ENCODE assay signal across 2 cellular contexts in the genomic region with DNA sequence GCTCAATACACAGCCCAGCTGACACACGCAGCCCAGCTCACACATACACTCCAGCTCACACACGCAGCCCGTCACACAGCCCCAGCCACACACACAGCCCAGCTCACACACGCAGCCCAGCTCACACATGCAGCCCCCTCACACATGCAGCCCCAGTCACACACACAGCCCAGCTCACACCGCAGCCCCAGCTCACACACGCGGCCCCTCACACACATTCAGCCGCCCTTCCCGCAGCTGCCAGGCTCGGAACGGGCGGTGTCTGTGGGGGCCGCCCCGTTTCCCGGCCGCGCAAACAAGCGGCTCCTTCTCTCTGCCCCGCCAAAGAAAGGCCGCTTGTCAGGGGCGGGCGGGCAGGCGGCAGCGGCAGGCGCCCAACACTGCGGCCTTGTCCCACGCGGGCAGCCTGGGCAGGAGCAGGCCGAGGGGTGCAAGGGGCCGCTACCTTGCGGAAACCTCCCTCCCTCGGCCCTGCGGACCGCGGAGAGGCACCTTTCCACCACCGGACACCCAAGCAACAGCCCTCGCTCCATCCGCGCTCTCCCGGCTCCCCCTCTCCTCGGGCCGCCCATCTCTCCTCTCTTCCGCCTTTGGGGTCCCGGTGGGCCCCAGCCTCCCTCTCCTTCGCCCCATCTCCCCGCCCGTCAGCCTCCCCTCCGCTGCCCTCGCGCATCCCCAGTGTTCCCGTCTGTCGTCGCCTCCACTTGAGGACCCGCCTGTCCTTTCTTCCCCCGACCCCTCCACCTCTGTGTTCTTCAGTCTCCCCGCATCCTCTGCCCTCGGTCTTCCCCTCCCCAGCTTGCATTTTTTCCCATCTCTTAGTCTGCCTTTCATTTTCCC.
TF ChIP-seq lines count a peak whose summit lies in the region.

No MANE protein-coding gene starts in this region.

TF ChIP-seq in SK-N-SH, 30 proteins besides CTCF, POLR2A, EP300 and RAD21 (continued from another document):
- TF ChIP-seq, protein P1, sequence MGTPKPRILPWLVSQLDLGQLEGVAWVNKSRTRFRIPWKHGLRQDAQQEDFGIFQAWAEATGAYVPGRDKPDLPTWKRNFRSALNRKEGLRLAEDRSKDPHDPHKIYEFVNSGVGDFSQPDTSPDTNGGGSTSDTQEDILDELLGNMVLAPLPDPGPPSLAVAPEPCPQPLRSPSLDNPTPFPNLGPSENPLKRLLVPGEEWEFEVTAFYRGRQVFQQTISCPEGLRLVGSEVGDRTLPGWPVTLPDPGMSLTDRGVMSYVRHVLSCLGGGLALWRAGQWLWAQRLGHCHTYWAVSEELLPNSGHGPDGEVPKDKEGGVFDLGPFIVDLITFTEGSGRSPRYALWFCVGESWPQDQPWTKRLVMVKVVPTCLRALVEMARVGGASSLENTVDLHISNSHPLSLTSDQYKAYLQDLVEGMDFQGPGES (IDR thresholded peaks at IDR 0.05; ENCODE audit: low read depth, low read length) = no peak
- TF ChIP-seq, protein P2, sequence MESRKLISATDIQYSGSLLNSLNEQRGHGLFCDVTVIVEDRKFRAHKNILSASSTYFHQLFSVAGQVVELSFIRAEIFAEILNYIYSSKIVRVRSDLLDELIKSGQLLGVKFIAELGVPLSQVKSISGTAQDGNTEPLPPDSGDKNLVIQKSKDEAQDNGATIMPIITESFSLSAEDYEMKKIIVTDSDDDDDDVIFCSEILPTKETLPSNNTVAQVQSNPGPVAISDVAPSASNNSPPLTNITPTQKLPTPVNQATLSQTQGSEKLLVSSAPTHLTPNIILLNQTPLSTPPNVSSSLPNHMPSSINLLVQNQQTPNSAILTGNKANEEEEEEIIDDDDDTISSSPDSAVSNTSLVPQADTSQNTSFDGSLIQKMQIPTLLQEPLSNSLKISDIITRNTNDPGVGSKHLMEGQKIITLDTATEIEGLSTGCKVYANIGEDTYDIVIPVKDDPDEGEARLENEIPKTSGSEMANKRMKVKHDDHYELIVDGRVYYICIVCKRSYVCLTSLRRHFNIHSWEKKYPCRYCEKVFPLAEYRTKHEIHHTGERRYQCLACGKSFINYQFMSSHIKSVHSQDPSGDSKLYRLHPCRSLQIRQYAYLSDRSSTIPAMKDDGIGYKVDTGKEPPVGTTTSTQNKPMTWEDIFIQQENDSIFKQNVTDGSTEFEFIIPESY (IDR thresholded peaks at IDR 0.05; ENCODE audit: borderline replicate concordance, low read depth) = no peak
- no peak for TF ChIP-seq CHD2 (IDR thresholded peaks at IDR 0.05; ENCODE audit: low read length, partially characterized antibody)
- TF ChIP-seq EZH2phosphoT487 (IDR thresholded peaks at IDR 0.05; ENCODE audit: borderline replicate concordance, low read depth) = no peak
- no peak for TF ChIP-seq RFX5 (IDR thresholded peaks at IDR 0.05; ENCODE audit: low read length)
- TF ChIP-seq JUND (IDR thresholded peaks at IDR 0.05) = no peak

TF ChIP-seq in SK-N-SH treated with all-trans-retinoic acid at 6 μM for 48 hours, 23 proteins besides CTCF, POLR2A, EP300 and RAD21 (continued from another document):
- TF ChIP-seq, protein P3, sequence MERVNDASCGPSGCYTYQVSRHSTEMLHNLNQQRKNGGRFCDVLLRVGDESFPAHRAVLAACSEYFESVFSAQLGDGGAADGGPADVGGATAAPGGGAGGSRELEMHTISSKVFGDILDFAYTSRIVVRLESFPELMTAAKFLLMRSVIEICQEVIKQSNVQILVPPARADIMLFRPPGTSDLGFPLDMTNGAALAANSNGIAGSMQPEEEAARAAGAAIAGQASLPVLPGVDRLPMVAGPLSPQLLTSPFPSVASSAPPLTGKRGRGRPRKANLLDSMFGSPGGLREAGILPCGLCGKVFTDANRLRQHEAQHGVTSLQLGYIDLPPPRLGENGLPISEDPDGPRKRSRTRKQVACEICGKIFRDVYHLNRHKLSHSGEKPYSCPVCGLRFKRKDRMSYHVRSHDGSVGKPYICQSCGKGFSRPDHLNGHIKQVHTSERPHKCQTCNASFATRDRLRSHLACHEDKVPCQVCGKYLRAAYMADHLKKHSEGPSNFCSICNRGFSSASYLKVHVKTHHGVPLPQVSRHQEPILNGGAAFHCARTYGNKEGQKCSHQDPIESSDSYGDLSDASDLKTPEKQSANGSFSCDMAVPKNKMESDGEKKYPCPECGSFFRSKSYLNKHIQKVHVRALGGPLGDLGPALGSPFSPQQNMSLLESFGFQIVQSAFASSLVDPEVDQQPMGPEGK (CRISPR knock-in tag; IDR thresholded peaks at IDR 0.05; ENCODE audit: borderline replicate concordance) = no peak
- TF ChIP-seq GLIS3 (CRISPR knock-in tag; IDR thresholded peaks at IDR 0.05) = no peak
- TF ChIP-seq, protein P4, sequence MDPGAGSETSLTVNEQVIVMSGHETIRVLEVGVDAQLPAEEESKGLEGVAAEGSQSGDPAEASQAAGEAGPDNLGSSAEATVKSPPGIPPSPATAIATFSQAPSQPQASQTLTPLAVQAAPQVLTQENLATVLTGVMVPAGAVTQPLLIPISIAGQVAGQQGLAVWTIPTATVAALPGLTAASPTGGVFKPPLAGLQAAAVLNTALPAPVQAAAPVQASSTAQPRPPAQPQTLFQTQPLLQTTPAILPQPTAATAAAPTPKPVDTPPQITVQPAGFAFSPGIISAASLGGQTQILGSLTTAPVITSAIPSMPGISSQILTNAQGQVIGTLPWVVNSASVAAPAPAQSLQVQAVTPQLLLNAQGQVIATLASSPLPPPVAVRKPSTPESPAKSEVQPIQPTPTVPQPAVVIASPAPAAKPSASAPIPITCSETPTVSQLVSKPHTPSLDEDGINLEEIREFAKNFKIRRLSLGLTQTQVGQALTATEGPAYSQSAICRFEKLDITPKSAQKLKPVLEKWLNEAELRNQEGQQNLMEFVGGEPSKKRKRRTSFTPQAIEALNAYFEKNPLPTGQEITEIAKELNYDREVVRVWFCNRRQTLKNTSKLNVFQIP (CRISPR knock-in tag; IDR thresholded peaks at IDR 0.05; ENCODE audit: borderline replicate concordance, low read depth) = no peak
- TF ChIP-seq SNAI2 (CRISPR knock-in tag; IDR thresholded peaks at IDR 0.05) = no peak
- TF ChIP-seq ARNTL (CRISPR knock-in tag; IDR thresholded peaks at IDR 0.05; ENCODE audit: borderline replicate concordance, low read depth) = no peak
- TF ChIP-seq TOX (CRISPR knock-in tag; IDR thresholded peaks at IDR 0.05; ENCODE audit: borderline replicate concordance) = no peak
- TF ChIP-seq CSDC2 (CRISPR knock-in tag; IDR thresholded peaks at IDR 0.05) = no peak
